ENCODE assay signal across 16 cellular contexts in the genomic region with DNA sequence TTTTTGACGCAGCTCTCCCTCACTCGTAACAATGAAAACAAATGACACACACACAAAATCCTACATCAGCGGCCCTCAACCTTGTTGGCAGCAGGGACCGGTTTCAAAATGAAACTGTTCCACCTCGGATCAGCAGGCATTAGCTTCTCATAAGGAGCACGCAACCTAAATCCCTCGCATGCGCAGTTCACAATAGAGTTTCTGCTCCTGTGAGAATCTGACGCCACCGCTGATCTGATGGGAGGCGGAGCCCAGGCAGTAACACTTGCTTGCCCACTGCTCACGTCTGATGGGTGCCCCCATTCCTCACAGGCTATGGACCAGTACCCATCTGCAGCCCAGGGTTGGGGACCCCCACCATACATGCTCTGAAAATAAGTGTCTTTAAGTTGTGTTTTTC. TPM values are rescaled to one million over a fixed set of nuclear protein-coding genes. Genes with fewer than 3 reads are reported as not detected.
DNase-seq lines count a peak whose midpoint lies in the region; ATAC-seq and TF ChIP-seq lines count a peak whose summit lies in the region.
"Had no signal": no experiment of that assay in that cellular context is flagged by ENCODE, and none has a peak within 500 bp of the region (broad histone marks: within the 10 kb centered on the region; RNA-seq: fewer than 3 reads in every experiment).

No MANE protein-coding gene starts in this region.

- ATAC-seq in left cardiac atrium (no peak), HG02852 (IDR thresholded peaks at IDR 0.05; ENCODE audit: unreplicated experiment) (no peak), GM21447 (IDR thresholded peaks at IDR 0.05; ENCODE audit: unreplicated experiment) (no peak)
- ATAC-seq: activated CD8-positive, alpha-beta T cell treated with anti-CD3 and anti-CD28 coated beads, Interleukin-2, amount 10 ng/mL, durations not matched to agents 7 days and 5 days; lower lobe of right lung had no signal

- intact Hi-C loops in left cardiac atrium (cut with DNase I) = no loop called here

- peaks cover 22% of the 10 kb centered on the region for H3K36me3 Mint-ChIP-seq in nephron progenitor cell (ENCODE audit: low read depth)

- no peaks in the 10 kb centered on the region for H3K9me3 Mint-ChIP-seq in nephron progenitor cell
- H3K9me3 Mint-ChIP-seq: central memory CD8-positive, alpha-beta T cell had no signal

- peak overlapping the region; percentile 8 for H3K27ac Mint-ChIP-seq in nephron progenitor cell
- H3K27ac Mint-ChIP-seq: activated CD8-positive, alpha-beta T cell treated with anti-CD3 and anti-CD28 coated beads, Interleukin-2, amount 10 ng/mL, durations not matched to agents 7 days and 5 days had no signal

- DNase-seq in NCI-H82 treated with DMSO at 0.1 percent for 48 hours (lab: John Stamatoyannopoulos, UW; ENCODE audit: unreplicated experiment) = peak; percentile 69
- DNase-seq in cerebellar cortex (ENCODE audit: low spot score) = peak; percentile 22
- DNase-seq in nephron progenitor cell = no peak
- DNase-seq in substantia nigra (lab: John Stamatoyannopoulos, UW) = peak in 42 of 49 donors; percentile 13 to 78 (median 50)
- DNase-seq in left cardiac atrium = no peak
- DNase-seq in activated CD8-positive, alpha-beta memory T cell treated with anti-CD3 and anti-CD28 coated beads, Interleukin-2, amount 50 U/mL, for 4 hours = no peak
- DNase-seq: activated CD8-positive, alpha-beta T cell treated with anti-CD3 and anti-CD28 coated beads, Interleukin-2, amount 10 ng/mL, durations not matched to agents 7 days and 5 days; activated gamma-delta T cell treated with Interleukin-2 at 50 U/mL for 16 hours; DMS79; lower lobe of right lung; NCI-H2227 treated with DMSO at 0.1 percent for 48 hours; SJCRH30 had no signal

- H3K27ac ChIP-seq in substantia nigra (ENCODE audit: low read depth, low read length, poor library complexity, severe bottlenecking) = peak overlapping the region; percentile 44
- H3K27ac ChIP-seq: BLaER1, lower lobe of right lung, SJCRH30 had no signal

- H3K4me3 Mint-ChIP-seq in nephron progenitor cell = no peak overlapping the region
- H3K4me3 Mint-ChIP-seq: activated CD8-positive, alpha-beta T cell treated with anti-CD3 and anti-CD28 coated beads, Interleukin-2, amount 10 ng/mL, durations not matched to agents 7 days and 5 days; central memory CD8-positive, alpha-beta T cell had no signal

- TF ChIP-seq CTCF in nephron progenitor cell (IDR thresholded peaks at IDR 0.05) = no peak

- H3K4me1 Mint-ChIP-seq in nephron progenitor cell = peaks cover 27% of the 10 kb centered on the region

- H3K27me3 Mint-ChIP-seq in nephron progenitor cell (ENCODE audit: low read depth, poor library complexity) = no peaks in the 10 kb centered on the region
- H3K27me3 Mint-ChIP-seq: central memory CD8-positive, alpha-beta T cell had no signal

RNA-seq across cellular contexts. Expression of a gene that starts 43.4 kb away (rescaled TPM):
- total RNA-seq in left cardiac atrium = 10 to 100 TPM in 1 of 2 donors, 1 to 10 TPM in 1; 9.1 to 13.3 TPM

Comparison
In these comparisons a context has a peak if more than half of its experiments do, and no peak if none do; other contexts are left out.
1. DNase-seq: peak in NCI-H82 treated with DMSO at 0.1 percent for 48 hours (single experiment), cerebellar cortex (single experiment) and substantia nigra (42 of 49); none in nephron progenitor cell (single experiment), left cardiac atrium (single experiment) and activated CD8-positive, alpha-beta memory T cell treated with anti-CD3 and anti-CD28 coated beads, Interleukin-2, amount 50 U/mL, for 4 hours (single experiment).